Comparison of ENCODE assay signal across 8 cellular contexts in the genomic region with DNA sequence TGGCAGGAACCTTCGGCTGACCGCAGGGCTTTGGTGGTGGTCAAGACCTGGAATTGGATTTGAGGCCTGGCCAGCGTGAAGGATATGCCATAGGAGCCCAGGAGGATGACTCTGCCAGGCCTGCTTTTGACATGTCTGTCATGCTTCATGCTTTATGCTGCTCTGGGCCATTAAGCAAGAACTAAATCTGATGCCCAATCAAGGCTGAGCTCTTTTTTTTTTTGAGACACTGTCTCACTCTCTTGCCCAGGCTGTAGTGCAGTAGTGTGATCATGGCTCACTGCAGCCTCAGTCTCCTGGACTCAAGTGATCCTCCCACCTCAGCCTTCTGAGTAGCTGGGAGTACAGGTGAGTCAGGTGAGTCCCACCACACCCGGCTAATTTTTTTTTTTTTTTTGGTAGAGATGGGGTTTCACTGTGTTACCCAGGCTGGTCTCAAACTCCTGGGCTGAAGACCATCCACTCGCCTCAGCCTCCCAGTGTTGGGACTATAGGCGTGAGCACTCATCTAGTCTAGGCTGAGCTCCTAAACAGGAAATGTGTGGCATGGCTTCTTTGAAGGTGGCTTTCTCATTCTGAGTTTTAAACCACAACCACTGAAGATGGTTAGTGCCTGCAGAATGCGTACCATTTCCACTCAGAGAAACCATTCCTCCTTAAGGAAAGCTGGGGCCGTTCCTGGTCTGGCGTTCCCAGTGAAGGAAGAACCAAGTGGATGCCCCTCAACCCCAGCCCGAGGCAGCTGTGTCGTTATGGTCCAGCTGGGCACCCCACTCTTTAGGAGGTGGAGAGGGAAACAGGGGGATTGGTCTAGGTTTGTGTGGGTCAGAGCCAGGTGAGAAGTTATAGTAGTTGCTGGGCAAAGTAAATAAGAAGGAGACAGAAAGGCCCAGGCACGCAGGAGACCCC. TPM values are rescaled to one million over a fixed set of nuclear protein-coding genes. Genes with fewer than 3 reads are reported as not detected.
A peak's percentile ranks its signal among the peaks of the same experiment; 100 is the strongest.
DNase-seq lines count a peak whose midpoint lies in the region; ATAC-seq, FAIRE-seq and TF ChIP-seq lines count a peak whose summit lies in the region.

No MANE protein-coding gene starts in this region.

- no peak overlapping the region for H3K4me3 ChIP-seq in breast epithelium

- no peaks in the 10 kb centered on the region for H3K9me3 ChIP-seq in breast epithelium

- no peak for TF ChIP-seq POLR2A in breast epithelium (IDR thresholded peaks at IDR 0.05)

- no peaks in the 10 kb centered on the region for H3K27me3 ChIP-seq in breast epithelium

- peak overlapping the region; percentile 92 for H3K27ac ChIP-seq in breast epithelium

- no peaks in the 10 kb centered on the region for H3K36me3 ChIP-seq in breast epithelium

- no peak for TF ChIP-seq CTCF in breast epithelium (IDR thresholded peaks at IDR 0.05)

- DNase-seq in GM18507 (ENCODE audit: extremely low spot score, insufficient read length, low read depth) = no peak
- peak; percentile 41 for DNase-seq in T follicular helper cell (ENCODE audit: low read depth)
- no peak for DNase-seq in breast epithelium (ENCODE audit: low spot score in 2 of 2)
- DNase-seq in stimulated activated CD4-positive, alpha-beta T cell treated with anti-CD3 and anti-CD28 coated beads, Interleukin-15, amount 100 ng/mL, for 24 hours = peak; percentile 73
- DNase-seq in NCI-H1092 treated with DMSO at 0.1 percent for 48 hours (lab: John Stamatoyannopoulos, UW) = no peak
- DNase-seq in NCI-H1105 treated with DMSO at 0.1 percent for 48 hours (lab: John Stamatoyannopoulos, UW) = no peak
- no peak for DNase-seq in DMS153 (lab: John Stamatoyannopoulos, UW)

- FAIRE-seq in GM18507 (lab: Jason Lieb, UNC) = peak; percentile 79

- intact Hi-C loops in breast epithelium (cut with DNase I; ENCODE audit: low total_unique reads) = no loop called here

- peaks cover 2 to 9% of the 10 kb centered on the region in 2 donors for H3K4me1 ChIP-seq in breast epithelium

- no peak for ATAC-seq in HG02884 (IDR thresholded peaks at IDR 0.05; ENCODE audit: unreplicated experiment)

RNA-seq across cellular contexts. Expression of gene ATP5PO, which starts 34.2 kb away (rescaled TPM):
- 100 to 1,000 TPM; 161 to 234 (median 170) TPM for total RNA-seq in breast epithelium

Comparison
In these comparisons a context has a peak if more than half of its experiments do, and no peak if none do; other contexts are left out.
1. DNase-seq: peak in T follicular helper cell (single experiment) and stimulated activated CD4-positive, alpha-beta T cell treated with anti-CD3 and anti-CD28 coated beads, Interleukin-15, amount 100 ng/mL, for 24 hours (single experiment); none in GM18507 (single experiment), breast epithelium (0 of 2), NCI-H1092 treated with DMSO at 0.1 percent for 48 hours (single experiment), NCI-H1105 treated with DMSO at 0.1 percent for 48 hours (single experiment) and DMS153 (single experiment).